ENCODE assay signal across 29 cellular contexts in the genomic region with DNA sequence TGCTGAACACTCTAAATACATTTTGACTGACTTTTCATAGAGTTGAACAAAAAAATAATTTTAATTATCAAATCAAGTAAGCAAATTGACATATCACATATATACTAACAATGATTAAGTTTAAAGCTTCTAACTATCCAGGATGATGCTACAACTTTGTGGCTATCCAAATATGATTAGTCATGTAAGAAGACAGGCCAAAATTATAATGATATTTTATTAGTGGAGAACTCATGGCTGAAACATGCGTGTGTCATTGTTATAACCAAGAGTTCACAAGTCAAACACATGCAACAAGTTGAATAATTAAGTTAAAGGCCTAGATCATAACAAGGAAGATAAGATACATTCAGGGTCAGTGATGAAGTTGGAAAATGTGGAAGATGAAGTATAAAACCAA.
"Had no signal": no experiment of that assay in that cellular context is flagged by ENCODE, and none has a peak within 500 bp of the region (broad histone marks: within the 10 kb centered on the region; RNA-seq: fewer than 3 reads in every experiment).

No MANE protein-coding gene starts in this region.

- H3K4me1 ChIP-seq: ascending aorta, breast epithelium, colonic mucosa, esophagus squamous epithelium had no signal

- ATAC-seq: activated CD4-positive, alpha-beta T cell treated with anti-CD3 and anti-CD28 coated beads for 36 hours; activated CD8-positive, alpha-beta memory T cell treated with anti-CD3 and anti-CD28 coated beads, Interleukin-2, amount 10 ng/mL, durations not matched to agents 7 days and 5 days; activated CD8-positive, alpha-beta T cell treated with anti-CD3 and anti-CD28 coated beads, Interleukin-2, amount 10 ng/mL, durations not matched to agents 7 days and 5 days; activated naive CD4-positive, alpha-beta T cell treated with anti-CD3 and anti-CD28 coated beads, Interleukin-2, amount 50 U/mL, for 72 hours; T-helper 17 cell had no signal

- H3K27ac ChIP-seq: ascending aorta, breast epithelium, cardiac muscle cell, colonic mucosa, epithelial cell of prostate, esophagus squamous epithelium had no signal

- DNase-seq: activated CD4-positive, alpha-beta memory T cell treated with anti-CD3 and anti-CD28 coated beads for 36 hours; activated CD4-positive, alpha-beta T cell treated with anti-CD3 and anti-CD28 coated beads for 36 hours; activated CD4-positive, alpha-beta T cell treated with anti-CD3 and anti-CD28 coated beads, Interleukin-2, amount 10 ng/mL, durations not matched to agents 24 days and 14 days; activated CD4-positive, CD25-positive, alpha-beta regulatory T cell; activated CD4-positive, CD25-positive, alpha-beta regulatory T cell treated with anti-CD3 and anti-CD28 coated beads, Interleukin-2, amount 50 U/mL, for 72 hours; activated CD8-positive, alpha-beta memory T cell treated with anti-CD3 and anti-CD28 coated beads, Interleukin-2, amount 10 ng/mL, durations not matched to agents 7 days and 5 days; activated CD8-positive, alpha-beta memory T cell treated with anti-CD3 and anti-CD28 coated beads, Interleukin-2, amount 50 U/mL, for 4 hours; activated CD8-positive, alpha-beta T cell treated with anti-CD3 and anti-CD28 coated beads, Interleukin-2, amount 10 ng/mL, durations not matched to agents 7 days and 5 days; activated effector memory CD4-positive, alpha-beta T cell treated with anti-CD3 and anti-CD28 coated beads, Interleukin-2, amount 50 U/mL, for 16 hours; activated naive CD4-positive, alpha-beta T cell; activated naive CD4-positive, alpha-beta T cell treated with anti-CD3 and anti-CD28 coated beads, Interleukin-2, amount 10 ng/mL, durations not matched to agents 7 days and 5 days; activated naive CD8-positive, alpha-beta T cell treated with anti-CD3 and anti-CD28 coated beads, Interleukin-2, amount 10 ng/mL, durations not matched to agents 7 days and 5 days; activated T-cell treated with anti-CD3 and anti-CD28 coated beads, Interleukin-2, amount 50 U/mL, for 1 hour; activated T-cell treated with anti-CD3 and anti-CD28 coated beads, Interleukin-2, amount 50 U/mL, for 48 hours; central memory CD4-positive, alpha-beta T cell; cerebellar nuclear complex; colonic mucosa; effector CD8-positive, alpha-beta T cell; esophagus squamous epithelium; foreskin fibroblast; head of caudate nucleus; T-helper 1 cell; T-helper 17 cell; T1000 had no signal

- H3K9me3 ChIP-seq: ascending aorta, colonic mucosa had no signal

- H3K36me3 ChIP-seq: ascending aorta, cardiac muscle cell, colonic mucosa, esophagus squamous epithelium had no signal

- H3K27me3 ChIP-seq: ascending aorta, breast epithelium, cardiac muscle cell, colonic mucosa, esophagus squamous epithelium had no signal

- H3K4me3 ChIP-seq: ascending aorta, breast epithelium, cardiac muscle cell, colonic mucosa, esophagus squamous epithelium had no signal
